In the genomic region with DNA sequence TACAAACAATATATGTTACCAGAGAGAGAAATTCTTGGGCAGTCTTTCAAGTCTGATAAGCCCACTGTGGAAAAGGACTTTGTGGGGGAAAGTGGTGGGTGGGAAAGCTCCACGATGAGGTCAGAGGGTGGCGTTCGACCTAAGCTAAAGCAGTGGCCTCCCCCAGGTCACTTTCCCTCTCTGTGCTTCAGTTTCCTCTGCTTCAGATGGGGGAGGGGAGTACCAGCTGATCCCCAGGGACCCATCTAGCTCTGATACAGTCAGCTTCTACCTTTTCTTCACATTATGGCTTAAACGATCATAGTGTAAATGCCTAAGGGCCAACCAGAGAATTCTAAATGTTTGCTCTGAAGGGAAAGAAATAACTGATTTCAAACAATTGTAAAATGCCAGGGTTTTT, we compare ENCODE assay signal across 1 cellular context.
TF ChIP-seq lines count a peak whose summit lies in the region.

No MANE protein-coding gene starts in this region.

TF ChIP-seq in SK-N-SH, 30 proteins besides CTCF, POLR2A, EP300 and RAD21 (continued from another document):
- no peak for TF ChIP-seq USF1 (IDR thresholded peaks at IDR 0.05; ENCODE audit: borderline replicate concordance, low read depth)
